ENCODE assay signal across 11 cellular contexts in genomic region chr1:68178821-68179490, GRCh38. TPM values are rescaled to one million over a fixed set of nuclear protein-coding genes. Genes with fewer than 3 reads are reported as not detected.
DNase-seq lines count a peak whose midpoint lies in the region; ATAC-seq, FAIRE-seq and TF ChIP-seq lines count a peak whose summit lies in the region.
"Had no signal": no experiment of that assay in that cellular context is flagged by ENCODE, and none has a peak within 500 bp of the region (broad histone marks: within the 10 kb centered on the region; RNA-seq: fewer than 3 reads in every experiment).

No MANE protein-coding gene starts in this region.

- H4K8ac ChIP-seq in IMR-90 (ENCODE audit: low read depth in 2 of 2, low read length in 2 of 2): peak overlapping the region; percentile 15 to 74; a peak in 1 of 4 replicates

- peaks cover 12 to 45% of the 10 kb centered on the region in 2 experiments; a peak in 2 of 4 replicates for H3K79me1 ChIP-seq in IMR-90 (ENCODE audit: low read depth in 1 of 2, low read length in 2 of 2)

- peak overlapping the region; percentile 77 for H3K4ac ChIP-seq in IMR-90 (ENCODE audit: low read depth, low read length)

- H2BK15ac ChIP-seq in IMR-90 (ENCODE audit: low read depth, low read length): peak overlapping the region; percentile 10; the same call in 2 of the 3 replicates

- H3K9me3 ChIP-seq in IMR-90 (ENCODE audit: control insufficient read depth, insufficient read depth, low read length) (no peaks in the 10 kb centered on the region), keratinocyte (ENCODE audit: control insufficient read depth, low read depth, low read length) (no peaks in the 10 kb centered on the region)

- in situ Hi-C loops in IMR-90 (cut with MboI; ENCODE audit: low sequenced_read_pairs): no loop called here

- H4K91ac ChIP-seq in IMR-90 (ENCODE audit: insufficient read depth, low read depth, low read length): peak overlapping the region; percentile 57

- no peaks in the 10 kb centered on the region for H3K79me2 ChIP-seq in keratinocyte (ENCODE audit: control insufficient read depth, insufficient read depth, low read length)

- no peak for TF ChIP-seq RAD21 in IMR-90 (IDR thresholded peaks at IDR 0.05; ENCODE audit: low read length)

- peak overlapping the region; percentile 64; the same call in 1 of the 2 replicates for H4K5ac ChIP-seq in IMR-90 (ENCODE audit: low read depth, low read length)

- POLR2A ChIA-PET in IMR-90 (lab: Charles Lee; ENCODE audit: unreplicated experiment): no interaction called here

- no peak overlapping the region for H3K56ac ChIP-seq in IMR-90 (ENCODE audit: extremely low read depth, insufficient read depth, low read length)

- no peaks in the 10 kb centered on the region for H3K27me3 ChIP-seq in IMR-90 (ENCODE audit: control insufficient read depth, insufficient read depth, low read length)
- no peaks in the 10 kb centered on the region for H3K27me3 ChIP-seq in keratinocyte (ENCODE audit: control insufficient read depth, extremely low read depth, insufficient read depth, low read length)

- no peak for TF ChIP-seq CTCF in IMR-90 (conservative IDR thresholded peaks at IDR 0.05; ENCODE audit: low read depth, low read length)
- no peak for TF ChIP-seq CTCF in keratinocyte (optimal IDR thresholded peaks at IDR 0.05 in 1 of 3, IDR thresholded peaks at IDR 0.05 in 1 of 3, conservative IDR thresholded peaks at IDR 0.05 in 1 of 3; ENCODE audit: extremely low read depth in 1 of 3, insufficient read depth in 2 of 3, low read length in 3 of 3)

- peak overlapping the region; percentile 74; the same call in 1 of the 2 replicates for H3K23ac ChIP-seq in IMR-90 (ENCODE audit: low read depth, low read length)

- no CpG with 5 or more reads among the region's 4 CpGs for WGBS in IMR-90 (ENCODE audit: extremely low coverage in 2 of 2, insufficient read length in 1 of 2), 2 experiments

- intact Hi-C loops in IMR-90 (cut with micrococcal nuclease): loop anchor here (2.0 kb wide), 1 partner anchor 44 kb away; no protein-coding TSS in a partner anchor

- H3K9me1 ChIP-seq in IMR-90 (ENCODE audit: insufficient read depth, low read length) (peaks cover 11% of the 10 kb centered on the region), keratinocyte (ENCODE audit: control insufficient read depth, extremely low read depth, insufficient read depth, low read length) (peaks cover 2% of the 10 kb centered on the region)

- H3K14ac ChIP-seq in IMR-90 (replicated peaks; ENCODE audit: low read depth, low read length): peak overlapping the region; percentile 84

- H2AFZ ChIP-seq in IMR-90 (replicated peaks; ENCODE audit: low read length, poor library complexity) (no peak overlapping the region), keratinocyte (ENCODE audit: control insufficient read depth, low read length) (no peak overlapping the region)

- peak overlapping the region; percentile 88 for H2BK20ac ChIP-seq in IMR-90 (ENCODE audit: low read depth, low read length)

- H3K4me2 ChIP-seq in IMR-90 (ENCODE audit: low read depth, low read length): no peak overlapping the region
- H3K4me2 ChIP-seq in keratinocyte (ENCODE audit: control insufficient read depth, extremely low read depth, insufficient read depth, low read depth, low read length): peak overlapping the region; percentile 23

- H2BK5ac ChIP-seq in IMR-90 (ENCODE audit: low read depth, low read length, poor library complexity, severe bottlenecking): peak overlapping the region; percentile 89

- H3K4me1 ChIP-seq in IMR-90 (ENCODE audit: control insufficient read depth, insufficient read depth, low read length): peaks cover 18% of the 10 kb centered on the region
- peaks cover 27% of the 10 kb centered on the region for H3K4me1 ChIP-seq in keratinocyte (ENCODE audit: control insufficient read depth, extremely low read depth, insufficient read depth, low read length)

- H3K27ac ChIP-seq in IMR-90 (ENCODE audit: insufficient read depth, low read length) (no peak overlapping the region), keratinocyte (ENCODE audit: control insufficient read depth, insufficient read depth, low read length) (no peak overlapping the region)

- dilution Hi-C loops in IMR-90 (cut with HindIII; ENCODE audit: low sequenced_read_pairs, unreplicated experiment): no loop called here
- dilution Hi-C loops in keratinocyte (cut with MboI; ENCODE audit: extremely low pct_ligation_motif_present, low sequenced_read_pairs): no loop called here

- H2BK120ac ChIP-seq in IMR-90 (ENCODE audit: low read depth, low read length): peak overlapping the region; percentile 78

- peak overlapping the region; percentile 86; the same call in 1 of the 2 replicates for H2AK5ac ChIP-seq in IMR-90 (ENCODE audit: low read depth, low read length)

- CTCF ChIA-PET in IMR-90 (lab: Yijun Ruan, JAX): no interaction called here

- FAIRE-seq in keratinocyte (lab: Jason Lieb, UNC): peak; percentile 76

- DNase-seq in IMR-90 (peak; percentile 68), keratinocyte (ENCODE audit: low read depth, low spot score) (no peak), NCI-H82 treated with DMSO at 0.1 percent for 48 hours (lab: John Stamatoyannopoulos, UW; ENCODE audit: unreplicated experiment) (no peak), NCI-H226 (no peak)
- no peak for DNase-seq in stimulated activated CD4-positive, alpha-beta T cell treated with anti-CD3 and anti-CD28 coated beads, Interleukin-12 subunit alpha, Interleukin-12 subunit beta, amount 100 ng/mL, for 4 hours
- no peak for DNase-seq in activated CD8-positive, alpha-beta memory T cell treated with anti-CD3 and anti-CD28 coated beads, Interleukin-2, amount 50 U/mL, for 48 hours
- DNase-seq: activated naive CD4-positive, alpha-beta T cell; NCI-H1436 treated with DMSO at 0.1 percent for 48 hours had no signal

- H3K36me3 ChIP-seq in IMR-90 (ENCODE audit: control insufficient read depth, insufficient read depth, low read length): peaks cover 6% of the 10 kb centered on the region; the same call in 1 of the 2 replicates
- H3K36me3 ChIP-seq in keratinocyte (ENCODE audit: control insufficient read depth in 2 of 2, extremely low read depth in 1 of 2, insufficient read depth in 2 of 2, low read length in 2 of 2): peaks cover 1 to 3% of the 10 kb centered on the region in 2 experiments

- TF ChIP-seq POLR2A in IMR-90 (IDR thresholded peaks at IDR 0.05; ENCODE audit: low read depth, low read length): no peak

- peaks cover 5% of the 10 kb centered on the region; the same call in 1 of the 2 replicates for H4K20me1 ChIP-seq in IMR-90 (ENCODE audit: insufficient read depth, low read length)
- H4K20me1 ChIP-seq in keratinocyte (ENCODE audit: control insufficient read depth, extremely low read depth, insufficient read depth, low read length): no peaks in the 10 kb centered on the region

- H3K9ac ChIP-seq in IMR-90 (ENCODE audit: low read depth, low read length) (no peak overlapping the region), keratinocyte (ENCODE audit: control insufficient read depth, extremely low read depth, insufficient read depth, low read length) (no peak overlapping the region)

- BruUV-seq in IMR-90 (replicated peaks; lab: Mats Ljungman, UMichigan): no TSS peak

- peak overlapping the region; percentile 83; the same call in 1 of the 2 replicates for H3K18ac ChIP-seq in IMR-90 (ENCODE audit: low read depth, low read length)

- ATAC-seq in GM18502 (IDR thresholded peaks at IDR 0.05; ENCODE audit: poor library complexity, unreplicated experiment) (peak; percentile 76), GM21825 (IDR thresholded peaks at IDR 0.05; ENCODE audit: unreplicated experiment) (peak; percentile 59), IMR-90 (ENCODE audit: low read depth) (no peak)

- no peak overlapping the region for H3K4me3 ChIP-seq in IMR-90 (ENCODE audit: insufficient read depth, low read depth, low read length)
- no peak overlapping the region for H3K4me3 ChIP-seq in keratinocyte (ENCODE audit: control insufficient read depth in 2 of 3, extremely low read depth in 1 of 3, insufficient read depth in 2 of 3, low read depth in 1 of 3, low read length in 3 of 3)

- no peak overlapping the region for H2AK9ac ChIP-seq in IMR-90 (replicated peaks; ENCODE audit: low read depth, low read length, poor library complexity)

TF ChIP-seq in IMR-90, 13 proteins besides CTCF, POLR2A, EP300 and RAD21:
- no peak; the same call in 1 of the 2 replicates for TF ChIP-seq MAFK (IDR thresholded peaks at IDR 0.05; ENCODE audit: low read depth, low read length)
- 0 out of 2 replicates have a peak, but pooled peaks have one; percentile 6 for TF ChIP-seq FOS (IDR thresholded peaks at IDR 0.05; ENCODE audit: low read depth, low read length)
TF ChIP-seq in IMR-90: peak in this region for 1.

RNA-seq across cellular contexts. Expression of gene WLS, which starts 53.4 kb away (rescaled TPM):
- total RNA-seq in IMR-90 (2012; rRNA removed): 139 and 157 TPM in 2 replicates
- 105 and 152 TPM in 2 replicates for polyA plus RNA-seq in IMR-90 (2012; rRNA removed)
- polyA plus RNA-seq in IMR-90 (2012; cell fraction: cytosol; rRNA removed): 50.8 and 60.3 TPM in 2 replicates
- 47.7 and 165 TPM in 2 replicates for polyA plus RNA-seq in IMR-90 (2012; cell fraction: nucleus; rRNA removed; ENCODE audit: low replicate concordance)
- 59.5 to 92.4 TPM (median 73.7 TPM) in 3 replicates for polyA plus RNA-seq in keratinocyte
- polyA plus RNA-seq in keratinocyte (2011; ENCODE audit: low read depth): 14.1 TPM
- 33.4 and 56.9 TPM in 2 replicates for polyA plus RNA-seq in keratinocyte (2011; cell fraction: cytosol; rRNA removed)
- polyA plus RNA-seq in keratinocyte (2011; cell fraction: nucleus; rRNA removed): 101 and 111 TPM in 2 replicates
- 34.8 and 57.5 TPM in 2 replicates for polyA plus RNA-seq in keratinocyte (2012; ENCODE audit: low replicate concordance)
- polyA minus RNA-seq in keratinocyte: 60.5 to 166 TPM (median 119 TPM) in 3 replicates
- 33.4 TPM for polyA minus RNA-seq in keratinocyte (2011; cell fraction: cytosol; rRNA and poly(A)+ RNA removed)
- polyA minus RNA-seq in keratinocyte (2011; cell fraction: nucleus; rRNA and poly(A)+ RNA removed): 85.2 and 147 TPM in 2 replicates
- total RNA-seq: T-helper 1 cell treated with Interleukin-12 subunit alpha and Interleukin-12 subunit beta and Interleukin-4 antibody, amounts not matched to agents 30 ng/mL and 1 ng/mL, for 36 hours had no signal
